ENCODE assay signal across 10 cellular contexts in genomic region chr11:27795955-27796861, GRCh38.
DNase-seq lines count a peak whose midpoint lies in the region; ATAC-seq lines count a peak whose summit lies in the region.
"Had no signal": no experiment of that assay in that cellular context is flagged by ENCODE, and none has a peak within 500 bp of the region (broad histone marks: within the 10 kb centered on the region; RNA-seq: fewer than 3 reads in every experiment).

No MANE protein-coding gene starts in this region.

- no peaks in the 10 kb centered on the region for H3K27me3 ChIP-seq in ACC112 (ENCODE audit: insufficient read depth, low read length)
- peaks cover 86% of the 10 kb centered on the region for H3K27me3 ChIP-seq in HUES64 (ENCODE audit: insufficient read depth, low read length)

- 5% methylated on average over 8 of the region's 9 CpGs for WGBS in HUES64

- no peak overlapping the region for H3K27ac ChIP-seq in ACC112 (ENCODE audit: low read depth, low read length)
- H3K27ac ChIP-seq in HUES64 (ENCODE audit: low read depth, low read length) = no peak overlapping the region

- peak; percentile 58 for DNase-seq in NCI-H82 treated with DMSO at 0.1 percent for 48 hours (lab: John Stamatoyannopoulos, UW; ENCODE audit: unreplicated experiment)
- DNase-seq in iris pigment epithelial cell (ENCODE audit: low read depth) = peak; percentile 3
- no peak for DNase-seq in SHP77 treated with DMSO at 0.1 percent for 48 hours (lab: John Stamatoyannopoulos, UW)
- no peak for DNase-seq in stimulated activated CD4-positive, alpha-beta T cell treated with anti-CD3 and anti-CD28 coated beads, Interleukin-1b, Interleukin-23, amount 100 ng/mL, for 48 hours
- DNase-seq: AML-193, NCI-H2171 treated with DMSO at 0.1 percent for 48 hours had no signal

- H3K36me3 ChIP-seq in ACC112 (ENCODE audit: insufficient read depth, low read length) (no peaks in the 10 kb centered on the region), HUES64 (ENCODE audit: insufficient read depth, low read length) (no peaks in the 10 kb centered on the region)

- H3K9ac ChIP-seq in HUES64 (ENCODE audit: low read depth, low read length) = no peak overlapping the region

- peak overlapping the region; percentile 69 for H2AFZ ChIP-seq in ACC112 (ENCODE audit: low read length, unreplicated experiment)

- no peak for ATAC-seq in HG03442 (IDR thresholded peaks at IDR 0.05; ENCODE audit: unreplicated experiment)
- ATAC-seq in HG03354 (IDR thresholded peaks at IDR 0.05; ENCODE audit: poor library complexity, severe bottlenecking, unreplicated experiment) = no peak

- H3K9me3 ChIP-seq in HUES64 (ENCODE audit: insufficient read depth, low read depth, low read length) = 0 out of 2 replicates have a peak, but pooled peaks cover 3% of the 10 kb centered on the region

- H3K4me1 ChIP-seq in ACC112 (ENCODE audit: control insufficient read depth, insufficient read depth, low read length, unreplicated experiment) (no peaks in the 10 kb centered on the region), HUES64 (ENCODE audit: insufficient read depth, low read length) (peaks cover 23% of the 10 kb centered on the region)

- H3K79me2 ChIP-seq in ACC112 (ENCODE audit: control insufficient read depth, insufficient read depth, low read length, unreplicated experiment) = no peaks in the 10 kb centered on the region

- H3K4me3 ChIP-seq in ACC112 (ENCODE audit: low read depth, low read length) = no peak overlapping the region
- H3K4me3 ChIP-seq in HUES64 (ENCODE audit: low read length) = peak overlapping the region; percentile 7; the same call in 1 of the 2 replicates

Comparison
In these comparisons a context has a peak if more than half of its experiments do, and no peak if none do; other contexts are left out.
1. DNase-seq: peak in NCI-H82 treated with DMSO at 0.1 percent for 48 hours (single experiment) and iris pigment epithelial cell (single experiment); none in SHP77 treated with DMSO at 0.1 percent for 48 hours (single experiment) and stimulated activated CD4-positive, alpha-beta T cell treated with anti-CD3 and anti-CD28 coated beads, Interleukin-1b, Interleukin-23, amount 100 ng/mL, for 48 hours (single experiment).